Comparison of ENCODE assay signal across 30 cellular contexts in the genomic region with DNA sequence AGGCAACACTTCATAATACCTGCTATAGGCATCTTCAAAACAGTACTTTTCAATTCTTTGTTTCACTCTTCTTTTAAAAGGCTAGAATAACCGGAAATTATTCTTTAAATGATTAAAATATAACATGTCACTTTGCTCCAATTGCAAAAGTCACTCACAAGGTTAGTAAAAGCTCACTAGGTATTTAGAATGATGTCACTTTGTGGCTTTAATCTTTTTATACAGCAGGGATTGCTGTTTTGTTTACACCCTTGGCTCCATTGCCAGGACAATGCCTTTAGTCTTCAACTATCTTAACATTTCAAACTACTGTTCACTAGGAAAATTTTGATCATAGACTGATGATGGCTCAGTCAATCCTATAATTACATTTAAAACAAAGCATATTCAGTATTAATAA.
DNase-seq lines count a peak whose midpoint lies in the region; ATAC-seq, FAIRE-seq and TF ChIP-seq lines count a peak whose summit lies in the region.
"Had no signal": no experiment of that assay in that cellular context is flagged by ENCODE, and none has a peak within 500 bp of the region (broad histone marks: within the 10 kb centered on the region; RNA-seq: fewer than 3 reads in every experiment).

No MANE protein-coding gene starts in this region.

- H3K27me3 ChIP-seq in GM12878 (replicated peaks in 1 of 2; ENCODE audit: control insufficient read depth in 2 of 2, insufficient read depth in 2 of 2, low read length in 1 of 2) (no peaks in the 10 kb centered on the region), psoas muscle (ENCODE audit: insufficient read depth in 3 of 3, low read length in 2 of 3) (no peaks in the 10 kb centered on the region)
- H3K27me3 ChIP-seq: colonic mucosa, MG63 had no signal

- intact Hi-C loops in GM12878 (cut with micrococcal nuclease; ENCODE audit: unreplicated experiment) = no loop called here
- intact Hi-C loops in psoas muscle (cut with DNase I) = no loop called here

- BruUV-seq in GM12878 (replicated peaks; lab: Mats Ljungman, UMichigan) = no TSS peak

- TF ChIP-seq POLR2A in GM12878 (IDR thresholded peaks at IDR 0.05; ENCODE audit: low read depth, low read length) = no peak

- no peaks in the 10 kb centered on the region for H3K79me2 ChIP-seq in GM12878 (ENCODE audit: control insufficient read depth, insufficient read depth, low read length)

- H2AFZ ChIP-seq in GM12878 (ENCODE audit: control insufficient read depth, low read depth, low read length) = no peak overlapping the region
- H2AFZ ChIP-seq: PC-9 had no signal

- no peak for FAIRE-seq in GM12878 (lab: Jason Lieb, UNC)

- H3K27ac ChIP-seq in GM12878 (ENCODE audit: control insufficient read depth, insufficient read depth) = no peak overlapping the region
- H3K27ac ChIP-seq in psoas muscle = no peak overlapping the region
- H3K27ac ChIP-seq: C4-2B, colonic mucosa, epithelial cell of prostate, PC-9 had no signal

- H3K36me3 ChIP-seq in GM12878 (ENCODE audit: control insufficient read depth in 2 of 2, insufficient read depth in 2 of 2, low read length in 1 of 2) = peaks cover 0 to 2% of the 10 kb centered on the region in 2 experiments; a peak in 1 of 4 replicates
- H3K36me3 ChIP-seq in psoas muscle (ENCODE audit: insufficient read depth in 1 of 2, low read depth in 1 of 2) = no peaks in the 10 kb centered on the region
- H3K36me3 ChIP-seq: colonic mucosa, MG63 had no signal

- H3K9me3 ChIP-seq in GM12878 (replicated peaks; ENCODE audit: control insufficient read depth, insufficient read depth, low read length) (no peaks in the 10 kb centered on the region), psoas muscle (no peaks in the 10 kb centered on the region)
- H3K9me3 ChIP-seq: colonic mucosa, MG63 had no signal

- in situ Hi-C loops in GM12878 (cut with MboI) = no loop called here

- TF ChIP-seq RAD21 in GM12878 (IDR thresholded peaks at IDR 0.05; ENCODE audit: insufficient read depth, low read depth, low read length) = no peak

- H3K4me2 ChIP-seq in GM12878 (ENCODE audit: control insufficient read depth, insufficient read depth) = no peak overlapping the region
- H3K4me2 ChIP-seq: PC-9, smooth muscle cell had no signal

- TF ChIP-seq CTCF in GM12878 (IDR thresholded peaks at IDR 0.05 in 2 of 3, conservative IDR thresholded peaks at IDR 0.05 in 1 of 3; ENCODE audit: control insufficient read depth in 2 of 3, extremely low read depth in 1 of 3, insufficient read depth in 1 of 3, low read depth in 3 of 3, low read length in 3 of 3) (no peak), psoas muscle (IDR thresholded peaks at IDR 0.05) (no peak)

- ATAC-seq in GM12878 = no peak
- ATAC-seq in GM19351 (IDR thresholded peaks at IDR 0.05; ENCODE audit: unreplicated experiment) = no peak
- ATAC-seq in psoas muscle = no peak
- ATAC-seq: SK-N-SH treated with all-trans-retinoic acid at 6 μM for 48 hours; stimulated activated naive CD8-positive, alpha-beta T cell treated with anti-CD3 and anti-CD28 coated beads, Interleukin-15, Interleukin-2, amounts not matched to agents 100 U/mL and 50 U/mL, for 24 hours had no signal

- H3K4me3 ChIP-seq in GM12878 (no peak overlapping the region), psoas muscle (no peak overlapping the region)
- H3K4me3 ChIP-seq: colonic mucosa, lung, MG63, PC-9, smooth muscle cell had no signal

- RAD21 ChIA-PET in GM12878 (lab: Charles Lee; ENCODE audit: unreplicated experiment) = interaction anchor here (0.6 kb wide), 1 partner anchor 10 kb away, joined by 4 read pairs; no protein-coding TSS in a partner anchor

- WGBS in GM12878 (ENCODE audit: insufficient coverage, insufficient replicate concordance, low lambda C conversion rate, missing lambda C conversion rate) = 0% methylated on average over 1 of the region's 1 CpG
- WGBS in psoas muscle, 3 donors = 89 to 97% (median 89%) methylated on average over 1 of the region's 1 CpG

- DNase-seq in NCI-H82 (lab: John Stamatoyannopoulos, UW) (peak; percentile 26), NCI-H82 treated with DMSO at 0.1 percent for 48 hours (lab: John Stamatoyannopoulos, UW; ENCODE audit: unreplicated experiment) (no peak), GM12878 (ENCODE audit: low read depth, low spot score) (no peak), hepatic stellate cell (ENCODE audit: low spot score) (peak; percentile 3), renal cortical epithelial cell (ENCODE audit: low read depth) (peak; percentile 51), DMS114 treated with DMSO at 0.1 percent for 48 hours (lab: John Stamatoyannopoulos, UW; ENCODE audit: unreplicated experiment) (no peak), psoas muscle (no peak)
- DNase-seq: activated naive CD4-positive, alpha-beta T cell; activated T-cell treated with anti-CD3 and anti-CD28 coated beads, Interleukin-2, amount 50 U/mL, for 24 hours; colonic mucosa; DND-41; effector memory CD4-positive, alpha-beta T cell; GF-D8; glutamatergic neuron; KBM-7; MG63; NCI-H2081 treated with DMSO at 0.1 percent for 48 hours; NCI-H2227 treated with DMSO at 0.1 percent for 48 hours; NCI-H526; PC-9; retina; Right ventricle myocardium superior; stimulated activated CD4-positive, alpha-beta T cell treated with anti-CD3 and anti-CD28 coated beads, Interleukin-1b, Interleukin-23, amount 100 ng/mL, for 48 hours; stimulated activated naive CD8-positive, alpha-beta T cell treated with anti-CD3 and anti-CD28 coated beads, Interleukin-15, Interleukin-2, amounts not matched to agents 100 U/mL and 50 U/mL, for 24 hours had no signal

- SMC1A ChIA-PET in GM12878 (lab: Charles Lee; ENCODE audit: uncharacterized antibody, unreplicated experiment) = interaction anchor here (0.7 kb wide), 1 partner anchor 282 kb away, joined by 3 read pairs; no protein-coding TSS in a partner anchor

- CTCF ChIA-PET in GM12878 (lab: Yijun Ruan, JAX) = no interaction called here

- POLR2A ChIA-PET in GM12878 (lab: Charles Lee) = interaction anchor here (1.0 kb wide), 1 partner anchor 9 kb away, joined by 4 read pairs; no protein-coding TSS in a partner anchor

- H3K9ac ChIP-seq in GM12878 (ENCODE audit: control insufficient read depth, insufficient read depth, low read length) = no peak overlapping the region

- H4K20me1 ChIP-seq in GM12878 (ENCODE audit: control insufficient read depth, insufficient read depth) = no peaks in the 10 kb centered on the region

- peaks cover 7% of the 10 kb centered on the region; the same call in 1 of the 2 replicates for H3K4me1 ChIP-seq in GM12878 (ENCODE audit: control insufficient read depth, insufficient read depth, low read length)
- H3K4me1 ChIP-seq in psoas muscle = peaks cover 20% of the 10 kb centered on the region
- H3K4me1 ChIP-seq: colonic mucosa had no signal

- no peak for TF ChIP-seq EP300 in GM12878 (IDR thresholded peaks at IDR 0.05; ENCODE audit: borderline replicate concordance in 1 of 2, control insufficient read depth in 1 of 2, low read depth in 2 of 2, low read length in 2 of 2)

TF ChIP-seq in GM12878, 131 proteins besides CTCF, POLR2A, EP300 and RAD21:
- TF ChIP-seq ESRRA (IDR thresholded peaks at IDR 0.05; ENCODE audit: low read length) = no peak
- no peak for TF ChIP-seq KDM1A (IDR thresholded peaks at IDR 0.05; ENCODE audit: borderline replicate concordance)
- TF ChIP-seq ATF7 (IDR thresholded peaks at IDR 0.05; ENCODE audit: low read depth) = peak; percentile 38; the same call in 1 of the 2 replicates
- no peak for TF ChIP-seq ZNF217 (IDR thresholded peaks at IDR 0.05)
- TF ChIP-seq RUNX3 (IDR thresholded peaks at IDR 0.05; ENCODE audit: low read length) = peak; percentile 22; the same call in 1 of the 2 replicates

Comparison
In these comparisons a context has a peak if more than half of its experiments do, and no peak if none do; other contexts are left out.
1. DNase-seq: peak in NCI-H82 (single experiment), hepatic stellate cell (single experiment) and renal cortical epithelial cell (single experiment); none in NCI-H82 treated with DMSO at 0.1 percent for 48 hours (single experiment), GM12878 (single experiment), DMS114 treated with DMSO at 0.1 percent for 48 hours (single experiment) and psoas muscle (0 of 2).